Comparison of ENCODE assay signal across 8 cellular contexts in genomic region chr11:66289548-66290331, GRCh38. TPM values are rescaled to one million over a fixed set of nuclear protein-coding genes. Genes with fewer than 3 reads are reported as not detected.
DNase-seq lines count a peak whose midpoint lies in the region; ATAC-seq and TF ChIP-seq lines count a peak whose summit lies in the region.

No MANE protein-coding gene starts in this region.

- peak; percentile 22 for ATAC-seq in GM21515 (IDR thresholded peaks at IDR 0.05; ENCODE audit: unreplicated experiment)

- TF ChIP-seq RAD21 in Ishikawa (IDR thresholded peaks at IDR 0.05; ENCODE audit: low read depth): no peak

- peak; percentile 92 for DNase-seq in DMS53 treated with DMSO at 0.1 percent for 48 hours (lab: John Stamatoyannopoulos, UW; ENCODE audit: unreplicated experiment)
- peak; percentile 81 for DNase-seq in activated CD4-positive, CD25-positive, alpha-beta regulatory T cell treated with anti-CD3 and anti-CD28 coated beads, Interleukin-2, amount 50 U/mL, for 72 hours
- DNase-seq in effector CD4-positive, alpha-beta T cell: peak; percentile 70
- peak; percentile 24 for DNase-seq in middle frontal gyrus (ENCODE audit: extremely low spot score, low spot score)
- DNase-seq in stimulated activated CD8-positive, alpha-beta memory T cell treated with anti-CD3 and anti-CD28 coated beads, Interleukin-7, amount 100 ng/mL, for 1 hour (ENCODE audit: low read depth in 2 of 2): peak; percentile 40 to 44
- no peak for DNase-seq in ureter (ENCODE audit: low spot score)

- TF ChIP-seq EP300 in Ishikawa (IDR thresholded peaks at IDR 0.05; ENCODE audit: borderline replicate concordance): no peak

TF ChIP-seq in Ishikawa, 13 proteins besides CTCF, POLR2A, EP300 and RAD21:
- TF ChIP-seq REST (IDR thresholded peaks at IDR 0.05; ENCODE audit: low read depth) (peak; percentile 99), MAX (IDR thresholded peaks at IDR 0.05) (peak; percentile 11; the same call in 1 of the 2 replicates), FOXM1 (IDR thresholded peaks at IDR 0.05; ENCODE audit: borderline replicate concordance, low read depth) (no peak), TCF12 (IDR thresholded peaks at IDR 0.05; ENCODE audit: low read depth) (no peak; the same call in 1 of the 2 replicates), NFIC (IDR thresholded peaks at IDR 0.05) (no peak), USF1 (IDR thresholded peaks at IDR 0.05) (no peak), CEBPB (IDR thresholded peaks at IDR 0.05) (no peak), EGR1 (IDR thresholded peaks at IDR 0.05) (peak; percentile 57; the same call in 1 of the 2 replicates), ZBTB7A (IDR thresholded peaks at IDR 0.05; ENCODE audit: low read depth) (peak; percentile 89), CREB1 (IDR thresholded peaks at IDR 0.05; ENCODE audit: low read depth) (no peak), TAF1 (IDR thresholded peaks at IDR 0.05; ENCODE audit: low read depth) (no peak), TEAD4 (IDR thresholded peaks at IDR 0.05) (no peak), YY1 (IDR thresholded peaks at IDR 0.05; ENCODE audit: low read depth) (0 out of 2 replicates have a peak, but pooled peaks have one; percentile 59)

RNA-seq across cellular contexts. Expression of gene YIF1A, which starts 0.8 kb away (rescaled TPM):
- 78.7 TPM for total RNA-seq in ureter

RNA-seq across cellular contexts. Expression of gene TMEM151A, which starts 2.0 kb away (rescaled TPM):
- not detected for total RNA-seq in ureter

RNA-seq across cellular contexts. Expression of gene CNIH2, which starts 11.8 kb away (rescaled TPM):
- 2.2 TPM for total RNA-seq in ureter

RNA-seq across cellular contexts. Expression of gene RAB1B, which starts 21.3 kb away (rescaled TPM):
- 157 TPM for total RNA-seq in ureter

RNA-seq across cellular contexts. Expression of gene CD248, which starts 27.1 kb away (rescaled TPM):
- total RNA-seq in ureter: 49.2 TPM
